ENCODE assay signal across 7 cellular contexts in the genomic region with DNA sequence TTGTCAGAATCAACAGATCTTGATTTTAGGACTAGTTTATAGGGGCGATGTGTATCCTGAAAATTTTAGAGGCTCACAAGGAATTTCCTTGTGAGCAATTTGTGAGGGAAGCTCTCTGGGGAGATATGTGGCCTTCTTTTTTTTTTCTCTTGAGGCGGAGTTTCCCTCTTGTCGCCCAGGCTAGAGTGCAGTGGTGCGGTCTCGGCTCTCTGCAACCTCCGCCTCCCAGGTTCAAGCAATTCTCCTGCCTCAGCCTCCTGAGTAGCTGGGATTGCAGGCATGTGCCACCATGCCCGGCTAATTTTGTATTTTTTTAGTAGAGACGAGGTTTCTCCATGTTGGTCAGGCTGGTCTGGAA. TPM values are rescaled to one million over a fixed set of nuclear protein-coding genes. Genes with fewer than 3 reads are reported as not detected.
DNase-seq lines count a peak whose midpoint lies in the region; ATAC-seq and TF ChIP-seq lines count a peak whose summit lies in the region.
"Not testable (repeated sequence)": the region's sequence is repeated elsewhere in the genome, so short reads cannot be mapped to it uniquely, and the experiment has no call there.

No MANE protein-coding gene starts in this region.

- TF ChIP-seq CTCF in DOHH2 (IDR thresholded peaks at IDR 0.05; ENCODE audit: low read depth, low read length, poor library complexity, severe bottlenecking); SU-DHL-6 (IDR thresholded peaks at IDR 0.05; ENCODE audit: insufficient read depth, low read length, poor library complexity, severe bottlenecking); colonic mucosa (IDR thresholded peaks at IDR 0.05); osteoblast (IDR thresholded peaks at IDR 0.05; ENCODE audit: extremely low read depth, low read depth, low read length): not testable (repeated sequence)

- peak overlapping the region; percentile 98 for H3K4me3 Mint-ChIP-seq in activated T-helper 17 cell treated with anti-CD3 and anti-CD28 coated beads, Interleukin-2, amount 50 U/mL, for 72 hours
- peak overlapping the region; percentile 88 to 98 (median 96) for H3K4me3 Mint-ChIP-seq in immature natural killer cell

- ATAC-seq in activated T-helper 17 cell treated with anti-CD3 and anti-CD28 coated beads, Interleukin-2, amount 50 U/mL, for 72 hours (replicated peaks): not testable (repeated sequence)

- H4K20me1 ChIP-seq in DOHH2 (ENCODE audit: control insufficient read depth, insufficient read depth, low read depth, low read length); SU-DHL-6 (ENCODE audit: low read depth, low read length); osteoblast (ENCODE audit: insufficient read depth, low read length): not testable (repeated sequence)

- not testable (repeated sequence) for DNase-seq in colonic mucosa; immature natural killer cell; osteoblast (ENCODE audit: insufficient read length, low spot score, missing footprints)

- not testable (repeated sequence) for H3K9me3 ChIP-seq in DOHH2 (ENCODE audit: control insufficient read depth, insufficient read depth, low read length); KOPT-K1 (ENCODE audit: insufficient read depth, low read length, poor library complexity, severe bottlenecking); SU-DHL-6 (ENCODE audit: insufficient read depth, low read length); colonic mucosa; osteoblast (ENCODE audit: low read depth, low read length)

- not testable (repeated sequence) for H2AFZ ChIP-seq in SU-DHL-6 (ENCODE audit: low read depth, low read length, severe bottlenecking); osteoblast (ENCODE audit: low read length)

- not testable (repeated sequence) for H3K27ac ChIP-seq in DOHH2 (ENCODE audit: low read depth, low read length); SU-DHL-6 (ENCODE audit: low read depth, low read length); colonic mucosa; osteoblast (ENCODE audit: low read depth, low read length)
- H3K27ac ChIP-seq in KOPT-K1 (ENCODE audit: low read depth, low read length, poor library complexity, severe bottlenecking): peak overlapping the region; percentile 90

- H3K9me3 Mint-ChIP-seq in activated T-helper 17 cell treated with anti-CD3 and anti-CD28 coated beads, Interleukin-2, amount 50 U/mL, for 72 hours; immature natural killer cell: not testable (repeated sequence)

- H3K36me3 Mint-ChIP-seq in activated T-helper 17 cell treated with anti-CD3 and anti-CD28 coated beads, Interleukin-2, amount 50 U/mL, for 72 hours (ENCODE audit: low read depth): peaks cover 56% of the 10 kb centered on the region
- peaks cover 4 to 14% (median 8%) of the 10 kb centered on the region in 3 donors for H3K36me3 Mint-ChIP-seq in immature natural killer cell

- peak overlapping the region; percentile 99 for H3K27ac Mint-ChIP-seq in activated T-helper 17 cell treated with anti-CD3 and anti-CD28 coated beads, Interleukin-2, amount 50 U/mL, for 72 hours
- peak overlapping the region in 4 of 6 donors; percentile 10 to 93 (median 45) for H3K27ac Mint-ChIP-seq in immature natural killer cell

- H3K4me1 Mint-ChIP-seq in activated T-helper 17 cell treated with anti-CD3 and anti-CD28 coated beads, Interleukin-2, amount 50 U/mL, for 72 hours: not testable (repeated sequence)
- H3K4me1 Mint-ChIP-seq in immature natural killer cell: peaks cover 26 to 36% of the 10 kb centered on the region in 2 donors

- H3K79me2 ChIP-seq in DOHH2 (ENCODE audit: control insufficient read depth, low read length): peaks cover 69% of the 10 kb centered on the region
- H3K79me2 ChIP-seq in SU-DHL-6 (ENCODE audit: insufficient read depth, low read length): peaks cover 62% of the 10 kb centered on the region
- H3K79me2 ChIP-seq in osteoblast (ENCODE audit: insufficient read depth, low read length): peaks cover 47% of the 10 kb centered on the region

- peak overlapping the region; percentile 79 for H3K4me2 ChIP-seq in DOHH2 (ENCODE audit: low read length)
- H3K4me2 ChIP-seq in SU-DHL-6 (ENCODE audit: low read depth, low read length, poor library complexity, severe bottlenecking): peak overlapping the region; percentile 84
- H3K4me2 ChIP-seq in osteoblast (ENCODE audit: insufficient read depth, low read length): peak overlapping the region; percentile 99

- H3F3A ChIP-seq in DOHH2 (ENCODE audit: control insufficient read depth, insufficient read depth); SU-DHL-6 (ENCODE audit: insufficient read depth): not testable (repeated sequence)

- peak overlapping the region; percentile 88 for H3K4me3 ChIP-seq in DOHH2 (ENCODE audit: low read length)
- H3K4me3 ChIP-seq in SU-DHL-6 (ENCODE audit: insufficient read depth, low read length, poor library complexity, severe bottlenecking): peak overlapping the region; percentile 89
- H3K4me3 ChIP-seq in colonic mucosa: peak overlapping the region; percentile 91
- not testable (repeated sequence) for H3K4me3 ChIP-seq in osteoblast (ENCODE audit: insufficient read depth, low read length)

- H3K27me3 ChIP-seq in DOHH2 (ENCODE audit: control insufficient read depth, low read length); SU-DHL-6 (ENCODE audit: low read length); colonic mucosa; osteoblast (ENCODE audit: insufficient read depth, low read length): not testable (repeated sequence)

- not testable (repeated sequence) for H3K9me2 ChIP-seq in DOHH2 (replicated peaks; ENCODE audit: control insufficient read depth, low read length); SU-DHL-6 (replicated peaks; ENCODE audit: insufficient read depth, low read length)

- H3K9ac ChIP-seq in SU-DHL-6 (ENCODE audit: low read length): peak overlapping the region; percentile 91
- not testable (repeated sequence) for H3K9ac ChIP-seq in colonic mucosa (ENCODE audit: low read depth in 2 of 2, low read length in 2 of 2)

- H3K36me3 ChIP-seq in DOHH2 (ENCODE audit: control insufficient read depth, low read length) (peaks cover 46% of the 10 kb centered on the region), KOPT-K1 (ENCODE audit: insufficient read depth, low read length) (peaks cover 44% of the 10 kb centered on the region), SU-DHL-6 (ENCODE audit: low read length) (peaks cover 26% of the 10 kb centered on the region), osteoblast (ENCODE audit: insufficient read depth, low read length) (peaks cover 28% of the 10 kb centered on the region)
- H3K36me3 ChIP-seq in colonic mucosa: not testable (repeated sequence)

- not testable (repeated sequence) for H3K27me3 Mint-ChIP-seq in activated T-helper 17 cell treated with anti-CD3 and anti-CD28 coated beads, Interleukin-2, amount 50 U/mL, for 72 hours
- peaks cover 2 to 13% (median 5%) of the 10 kb centered on the region in 3 donors for H3K27me3 Mint-ChIP-seq in immature natural killer cell (ENCODE audit: low read depth in 3 of 3)

- peaks cover 12% of the 10 kb centered on the region for H3K4me1 ChIP-seq in DOHH2 (ENCODE audit: control insufficient read depth, low read length)
- H3K4me1 ChIP-seq in colonic mucosa; osteoblast (ENCODE audit: insufficient read depth, low read length): not testable (repeated sequence)

- intact Hi-C loops in colonic mucosa (cut with DNase I): not testable (repeated sequence)

RNA-seq across cellular contexts. Expression of a gene that starts 1.6 kb away (rescaled TPM):
- 100 to 1,000 TPM; 143 to 161 TPM for total RNA-seq in activated T-helper 17 cell treated with anti-CD3 and anti-CD28 coated beads, Interleukin-2, amount 50 U/mL, for 72 hours
- 10 to 100 TPM; 42.2 to 86.8 TPM for total RNA-seq in colonic mucosa
- 10 to 100 TPM; 28.3 to 47.8 (median 41.1) TPM for polyA plus RNA-seq in immature natural killer cell
- 26.4 and 26.5 TPM in 2 replicates for total RNA-seq in osteoblast

RNA-seq across cellular contexts. Expression of a gene that starts 24.3 kb away (rescaled TPM):
- 100 to 1,000 TPM; 416 to 512 TPM for total RNA-seq in activated T-helper 17 cell treated with anti-CD3 and anti-CD28 coated beads, Interleukin-2, amount 50 U/mL, for 72 hours
- total RNA-seq in colonic mucosa (100 to 1,000 TPM; 298 to 319 TPM), osteoblast (92.6 and 96.4 TPM in 2 replicates)
- 100 to 1,000 TPM; 214 to 427 (median 404) TPM for polyA plus RNA-seq in immature natural killer cell

RNA-seq across cellular contexts. Expression of a gene that starts 52.7 kb away (rescaled TPM):
- 100 to 1,000 TPM; 191 to 343 TPM for total RNA-seq in activated T-helper 17 cell treated with anti-CD3 and anti-CD28 coated beads, Interleukin-2, amount 50 U/mL, for 72 hours
- total RNA-seq in colonic mucosa (100 to 1,000 TPM; 227 to 367 TPM), osteoblast (55.7 and 60.8 TPM in 2 replicates)
- polyA plus RNA-seq in immature natural killer cell: 100 to 1,000 TPM; 105 to 168 (median 133) TPM

RNA-seq across cellular contexts. Expression of a gene that starts 54.4 kb away (rescaled TPM):
- 10 to 100 TPM; 63.2 to 71.9 TPM for total RNA-seq in activated T-helper 17 cell treated with anti-CD3 and anti-CD28 coated beads, Interleukin-2, amount 50 U/mL, for 72 hours
- total RNA-seq in colonic mucosa (10 to 100 TPM; 32.5 to 48.4 TPM), osteoblast (9.0 and 12.1 TPM in 2 replicates)
- polyA plus RNA-seq in immature natural killer cell: 10 to 100 TPM in 1 of 3 donors, 1 to 10 TPM in 2; 3.7 to 17.8 (median 3.8) TPM

RNA-seq across cellular contexts. Expression of a gene that starts 54.6 kb away (rescaled TPM):
- 10 to 100 TPM; 53.6 to 83.2 TPM for total RNA-seq in activated T-helper 17 cell treated with anti-CD3 and anti-CD28 coated beads, Interleukin-2, amount 50 U/mL, for 72 hours
- total RNA-seq in colonic mucosa: 100 to 1,000 TPM in 1 of 2 donors, 10 to 100 TPM in 1; 62.9 to 118 TPM
- polyA plus RNA-seq in immature natural killer cell: 100 to 1,000 TPM; 118 to 189 (median 122) TPM
- total RNA-seq in osteoblast: 43.6 and 45.6 TPM in 2 replicates
